Comparison of ENCODE assay signal across 15 cellular contexts in genomic region chr2:3241971-3242746, GRCh38.
DNase-seq lines count a peak whose midpoint lies in the region; ATAC-seq and FAIRE-seq lines count a peak whose summit lies in the region.
"Had no signal": no experiment of that assay in that cellular context is flagged by ENCODE, and none has a peak within 500 bp of the region (broad histone marks: within the 10 kb centered on the region; RNA-seq: fewer than 3 reads in every experiment).

No MANE protein-coding gene starts in this region.

- H3K36me3 Mint-ChIP-seq in activated naive CD4-positive, alpha-beta T cell treated with anti-CD3 and anti-CD28 coated beads for 36 hours (ENCODE audit: low read depth) = peaks cover 19% of the 10 kb centered on the region
- peaks cover 9 to 10% of the 10 kb centered on the region in 2 donors for H3K36me3 Mint-ChIP-seq in activated naive CD4-positive, alpha-beta T cell treated with anti-CD3 and anti-CD28 coated beads, Interleukin-2, amount 50 U/mL, for 72 hours
- peaks cover 28% of the 10 kb centered on the region for H3K36me3 Mint-ChIP-seq in activated naive CD8-positive, alpha-beta T cell treated with anti-CD3 and anti-CD28 coated beads for 36 hours
- H3K36me3 Mint-ChIP-seq in stimulated activated naive B cell treated with anti-CD40 and anti-IgM and Interleukin-4, amounts not matched to agents 10 μg/mL and 1 μg/mL and 100 μg/mL, for 72 hours = peaks cover 35 to 53% of the 10 kb centered on the region in 2 donors

- H3K9me3 Mint-ChIP-seq in activated naive CD4-positive, alpha-beta T cell treated with anti-CD3 and anti-CD28 coated beads for 36 hours = no peaks in the 10 kb centered on the region
- no peaks in the 10 kb centered on the region for H3K9me3 Mint-ChIP-seq in activated naive CD4-positive, alpha-beta T cell treated with anti-CD3 and anti-CD28 coated beads, Interleukin-2, amount 50 U/mL, for 72 hours
- no peaks in the 10 kb centered on the region for H3K9me3 Mint-ChIP-seq in activated naive CD8-positive, alpha-beta T cell treated with anti-CD3 and anti-CD28 coated beads for 36 hours
- H3K9me3 Mint-ChIP-seq in stimulated activated naive B cell treated with anti-CD40 and anti-IgM and Interleukin-4, amounts not matched to agents 10 μg/mL and 1 μg/mL and 100 μg/mL, for 72 hours = peaks cover 0 to 6% of the 10 kb centered on the region in 2 donors
- H3K9me3 Mint-ChIP-seq: activated CD4-positive, alpha-beta T cell treated with anti-CD3 and anti-CD28 coated beads, Interleukin-2, amount 10 ng/mL, durations not matched to agents 7 days and 5 days; stimulated activated naive CD8-positive, alpha-beta T cell treated with anti-CD3 and anti-CD28 coated beads, Interleukin-15, Interleukin-2, amounts not matched to agents 100 ng/mL and 50 ng/mL, for 24 hours had no signal

- no peak for FAIRE-seq in small intestine (lab: Jason Lieb, UNC)
- FAIRE-seq: D721Med had no signal

- no peak overlapping the region for H3K4me3 Mint-ChIP-seq in activated naive CD4-positive, alpha-beta T cell treated with anti-CD3 and anti-CD28 coated beads for 36 hours
- no peak overlapping the region for H3K4me3 Mint-ChIP-seq in activated naive CD8-positive, alpha-beta T cell treated with anti-CD3 and anti-CD28 coated beads for 36 hours
- peak overlapping the region; percentile 4 to 61 for H3K4me3 Mint-ChIP-seq in stimulated activated naive B cell treated with anti-CD40 and anti-IgM and Interleukin-4, amounts not matched to agents 10 μg/mL and 1 μg/mL and 100 μg/mL, for 72 hours
- H3K4me3 Mint-ChIP-seq: activated CD4-positive, alpha-beta T cell treated with anti-CD3 and anti-CD28 coated beads, Interleukin-2, amount 10 ng/mL, durations not matched to agents 7 days and 5 days had no signal

- no peak overlapping the region for H3K27ac ChIP-seq in small intestine (ENCODE audit: low read depth in 1 of 2, low read length in 1 of 2)
- H3K27ac ChIP-seq: foreskin keratinocyte had no signal

- H3K27me3 Mint-ChIP-seq in activated naive CD4-positive, alpha-beta T cell treated with anti-CD3 and anti-CD28 coated beads for 36 hours (ENCODE audit: low read depth) = no peaks in the 10 kb centered on the region
- H3K27me3 Mint-ChIP-seq in activated naive CD8-positive, alpha-beta T cell treated with anti-CD3 and anti-CD28 coated beads for 36 hours = no peaks in the 10 kb centered on the region
- no peaks in the 10 kb centered on the region for H3K27me3 Mint-ChIP-seq in stimulated activated naive B cell treated with anti-CD40 and anti-IgM and Interleukin-4, amounts not matched to agents 10 μg/mL and 1 μg/mL and 100 μg/mL, for 72 hours
- H3K27me3 Mint-ChIP-seq: activated CD4-positive, alpha-beta T cell treated with anti-CD3 and anti-CD28 coated beads, Interleukin-2, amount 10 ng/mL, durations not matched to agents 7 days and 5 days; stimulated activated naive CD8-positive, alpha-beta T cell treated with anti-CD3 and anti-CD28 coated beads, Interleukin-15, Interleukin-2, amounts not matched to agents 100 ng/mL and 50 ng/mL, for 24 hours had no signal

- no peak for DNase-seq in activated naive CD4-positive, alpha-beta T cell treated with anti-CD3 and anti-CD28 coated beads for 36 hours
- DNase-seq in activated naive CD4-positive, alpha-beta T cell treated with anti-CD3 and anti-CD28 coated beads, Interleukin-2, amount 50 U/mL, for 72 hours (ENCODE audit: low spot score in 2 of 2) = no peak
- no peak for DNase-seq in activated naive CD8-positive, alpha-beta T cell treated with anti-CD3 and anti-CD28 coated beads for 36 hours
- no peak for DNase-seq in stimulated activated naive B cell treated with anti-CD40 and anti-IgM and Interleukin-4, amounts not matched to agents 10 μg/mL and 1 μg/mL and 100 μg/mL, for 72 hours
- DNase-seq in NCI-H2171 (lab: John Stamatoyannopoulos, UW) = no peak
- no peak for DNase-seq in small intestine
- DNase-seq in cerebellar nuclear complex (lab: John Stamatoyannopoulos, UW) = no peak
- DNase-seq: foreskin keratinocyte, mesenchymal stem cell, nucleus accumbens, SHP77 had no signal

- H3K27ac Mint-ChIP-seq in activated naive CD4-positive, alpha-beta T cell treated with anti-CD3 and anti-CD28 coated beads for 36 hours = peak overlapping the region; percentile 3
- no peak overlapping the region for H3K27ac Mint-ChIP-seq in activated naive CD4-positive, alpha-beta T cell treated with anti-CD3 and anti-CD28 coated beads, Interleukin-2, amount 50 U/mL, for 72 hours
- peak overlapping the region; percentile 52 for H3K27ac Mint-ChIP-seq in activated naive CD8-positive, alpha-beta T cell treated with anti-CD3 and anti-CD28 coated beads for 36 hours
- H3K27ac Mint-ChIP-seq in stimulated activated naive B cell treated with anti-CD40 and anti-IgM and Interleukin-4, amounts not matched to agents 10 μg/mL and 1 μg/mL and 100 μg/mL, for 72 hours = peak overlapping the region; percentile 84

- ATAC-seq in activated naive CD4-positive, alpha-beta T cell treated with anti-CD3 and anti-CD28 coated beads, Interleukin-2, amount 50 U/mL, for 72 hours = no peak
- peak; percentile 6 for ATAC-seq in HG02642 (IDR thresholded peaks at IDR 0.05; ENCODE audit: poor library complexity, unreplicated experiment)
- ATAC-seq in stimulated activated naive B cell treated with anti-CD40 and anti-IgM and Interleukin-4, amounts not matched to agents 10 μg/mL and 1 μg/mL and 100 μg/mL, for 72 hours (replicated peaks) = no peak
- ATAC-seq: foreskin keratinocyte had no signal

- H3K27me3 ChIP-seq in small intestine (ENCODE audit: control insufficient read depth in 2 of 2, insufficient read depth in 2 of 2, low read length in 2 of 2) = no peaks in the 10 kb centered on the region
- H3K27me3 ChIP-seq: foreskin keratinocyte had no signal

- peaks cover 12% of the 10 kb centered on the region for H3K4me1 Mint-ChIP-seq in activated naive CD4-positive, alpha-beta T cell treated with anti-CD3 and anti-CD28 coated beads for 36 hours (ENCODE audit: low read depth)
- peaks cover 29% of the 10 kb centered on the region for H3K4me1 Mint-ChIP-seq in activated naive CD8-positive, alpha-beta T cell treated with anti-CD3 and anti-CD28 coated beads for 36 hours
- H3K4me1 Mint-ChIP-seq in stimulated activated naive B cell treated with anti-CD40 and anti-IgM and Interleukin-4, amounts not matched to agents 10 μg/mL and 1 μg/mL and 100 μg/mL, for 72 hours = peaks cover 35 to 44% of the 10 kb centered on the region in 2 donors

- CTCF ChIA-PET in activated naive CD4-positive, alpha-beta T cell treated with anti-CD3 and anti-CD28 coated beads for 36 hours (lab: Charles Lee) = interaction anchor here (1.3 kb wide), 1 partner anchor 19 kb away, joined by 4 read pairs; no protein-coding TSS in a partner anchor

- no peaks in the 10 kb centered on the region for H3K36me3 ChIP-seq in small intestine (ENCODE audit: control insufficient read depth in 2 of 2, insufficient read depth in 2 of 2, low read length in 2 of 2)

- no peaks in the 10 kb centered on the region for H3K9me3 ChIP-seq in small intestine (ENCODE audit: control insufficient read depth, low read depth)

- WGBS in small intestine, 3 donors = 85 to 92% (median 85%) methylated on average over 21 to 25 of the region's 25 CpGs

- peaks cover under 1 to 2% of the 10 kb centered on the region in 2 donors for H3K4me1 ChIP-seq in small intestine (ENCODE audit: control insufficient read depth in 2 of 2, insufficient read depth in 1 of 2, low read depth in 1 of 2, low read length in 1 of 2)
- H3K4me1 ChIP-seq: foreskin keratinocyte had no signal

- intact Hi-C loops in activated naive CD4-positive, alpha-beta T cell treated with anti-CD3 and anti-CD28 coated beads for 36 hours (cut with micrococcal nuclease) = loop anchor here (1.0 to 5.0 kb wide), 3 partner anchors 17 to 136 kb away; no protein-coding TSS in a partner anchor

- H3K4me3 ChIP-seq in small intestine (ENCODE audit: low read depth in 1 of 2, low read length in 2 of 2) = no peak overlapping the region

Comparison
In these comparisons a context has a peak if more than half of its experiments do, and no peak if none do; other contexts are left out.
1. H3K27ac Mint-ChIP-seq: peak in activated naive CD4-positive, alpha-beta T cell treated with anti-CD3 and anti-CD28 coated beads for 36 hours (single experiment), activated naive CD8-positive, alpha-beta T cell treated with anti-CD3 and anti-CD28 coated beads for 36 hours (single experiment) and stimulated activated naive B cell treated with anti-CD40 and anti-IgM and Interleukin-4, amounts not matched to agents 10 μg/mL and 1 μg/mL and 100 μg/mL, for 72 hours (single experiment); none in activated naive CD4-positive, alpha-beta T cell treated with anti-CD3 and anti-CD28 coated beads, Interleukin-2, amount 50 U/mL, for 72 hours (0 of 2).
2. H3K4me3 Mint-ChIP-seq: peak in stimulated activated naive B cell treated with anti-CD40 and anti-IgM and Interleukin-4, amounts not matched to agents 10 μg/mL and 1 μg/mL and 100 μg/mL, for 72 hours (2 of 2); none in activated naive CD4-positive, alpha-beta T cell treated with anti-CD3 and anti-CD28 coated beads for 36 hours (single experiment) and activated naive CD8-positive, alpha-beta T cell treated with anti-CD3 and anti-CD28 coated beads for 36 hours (single experiment).